Comparison of ENCODE assay signal across 15 cellular contexts in the genomic region with DNA sequence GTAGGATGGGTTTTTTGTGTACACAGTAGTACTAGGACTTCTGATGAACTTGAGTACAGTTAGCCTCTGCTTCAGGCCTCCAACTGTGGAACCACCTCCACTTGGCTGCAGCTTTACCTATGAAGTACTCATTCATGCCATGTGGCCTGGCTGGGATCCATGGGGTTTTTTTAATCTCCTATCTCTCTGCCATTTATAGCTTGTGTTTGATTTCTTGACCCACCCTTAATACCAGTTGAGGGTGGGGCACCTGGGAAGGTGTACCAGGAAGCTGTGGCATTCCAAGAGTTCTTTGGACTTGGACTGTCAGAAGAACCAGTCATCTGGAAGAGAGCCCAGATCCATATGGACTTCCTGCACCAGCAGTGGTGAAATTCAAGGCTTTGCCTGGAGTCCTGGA.
A peak's percentile ranks its signal among the peaks of the same experiment; 100 is the strongest.
DNase-seq lines count a peak whose midpoint lies in the region; ATAC-seq, FAIRE-seq and TF ChIP-seq lines count a peak whose summit lies in the region.
"Had no signal": no experiment of that assay in that cellular context is flagged by ENCODE, and none has a peak within 500 bp of the region (broad histone marks: within the 10 kb centered on the region; RNA-seq: fewer than 3 reads in every experiment).

No MANE protein-coding gene starts in this region.

- H3K9ac ChIP-seq in astrocyte (ENCODE audit: low read length), result no peak overlapping the region

- H3K9me3 ChIP-seq in astrocyte (ENCODE audit: insufficient read depth, low read depth, low read length) (no peaks in the 10 kb centered on the region), upper lobe of right lung (no peaks in the 10 kb centered on the region)
- H3K9me3 ChIP-seq: esophagus muscularis mucosa, HAP-1, suprapubic skin had no signal

- H3K36me3 ChIP-seq in astrocyte (ENCODE audit: insufficient read depth, low read length), result no peaks in the 10 kb centered on the region
- H3K36me3 ChIP-seq in upper lobe of right lung, result no peaks in the 10 kb centered on the region
- H3K36me3 ChIP-seq: esophagus muscularis mucosa, HAP-1, suprapubic skin had no signal

- H3K27ac ChIP-seq in astrocyte (ENCODE audit: low read depth, low read length), result no peak overlapping the region
- peak overlapping the region; percentile 14 for H3K27ac ChIP-seq in upper lobe of right lung
- H3K27ac ChIP-seq: esophagus muscularis mucosa, suprapubic skin had no signal

- no peak overlapping the region for H3K27ac Mint-ChIP-seq in astrocyte (ENCODE audit: unreplicated experiment)
- H3K27ac Mint-ChIP-seq: nephron progenitor cell had no signal

- H3K4me1 ChIP-seq in astrocyte (ENCODE audit: insufficient read depth, low read length) (peaks cover 6% of the 10 kb centered on the region), upper lobe of right lung (no peaks in the 10 kb centered on the region)
- H3K4me1 ChIP-seq: HAP-1, suprapubic skin had no signal

- H3K4me3 ChIP-seq in astrocyte (ENCODE audit: insufficient read depth, low read depth, low read length), result no peak overlapping the region
- H3K4me3 ChIP-seq in upper lobe of right lung, result no peak overlapping the region
- H3K4me3 ChIP-seq: esophagus muscularis mucosa, HAP-1, suprapubic skin had no signal

- peaks cover 11% of the 10 kb centered on the region for H3K4me1 Mint-ChIP-seq in astrocyte (ENCODE audit: low read depth, unreplicated experiment)
- H3K4me1 Mint-ChIP-seq: brain had no signal

- no peak overlapping the region for H2AFZ ChIP-seq in astrocyte (ENCODE audit: low read depth, low read length)

- no peak for TF ChIP-seq CTCF in astrocyte (IDR thresholded peaks at IDR 0.05; ENCODE audit: insufficient read depth, low read depth, low read length)
- TF ChIP-seq CTCF in upper lobe of right lung (IDR thresholded peaks at IDR 0.05), result no peak
- TF ChIP-seq CTCF in GM13977 (IDR thresholded peaks at IDR 0.05; ENCODE audit: extremely low read depth, insufficient read depth, missing control alignments), result no peak

- no peaks in the 10 kb centered on the region for H3K27me3 Mint-ChIP-seq in astrocyte (ENCODE audit: low read depth, unreplicated experiment)

- peak; percentile 89 for ATAC-seq in upper lobe of right lung

- H3K4me2 ChIP-seq in astrocyte (ENCODE audit: low read length), result peak overlapping the region; percentile 46

- H4K20me1 ChIP-seq in astrocyte (ENCODE audit: insufficient read depth, low read length), result no peaks in the 10 kb centered on the region

- no peaks in the 10 kb centered on the region for H3K79me2 ChIP-seq in astrocyte (ENCODE audit: insufficient read depth, low read length)

- peaks cover 17% of the 10 kb centered on the region for H3K36me3 Mint-ChIP-seq in astrocyte (ENCODE audit: low read depth, unreplicated experiment)
- H3K36me3 Mint-ChIP-seq: brain had no signal

- FAIRE-seq in astrocyte (lab: Jason Lieb, UNC), result peak; percentile 49

- H3K9me3 Mint-ChIP-seq in astrocyte (ENCODE audit: unreplicated experiment), result no peaks in the 10 kb centered on the region
- H3K9me3 Mint-ChIP-seq: nephron progenitor cell had no signal

- in situ Hi-C loops in GM13977 (cut with MboI; ENCODE audit: low pct_unique_long_range_greater_than_20kb, low sequenced_read_pairs, unreplicated experiment), result no loop called here

- H3K27me3 ChIP-seq in astrocyte (ENCODE audit: insufficient read depth, low read length), result no peaks in the 10 kb centered on the region
- H3K27me3 ChIP-seq in upper lobe of right lung, result no peaks in the 10 kb centered on the region
- H3K27me3 ChIP-seq: esophagus muscularis mucosa, suprapubic skin had no signal

- no peak overlapping the region for H3K4me3 Mint-ChIP-seq in astrocyte (ENCODE audit: unreplicated experiment)
- H3K4me3 Mint-ChIP-seq: brain, nephron progenitor cell had no signal

- DNase-seq in HS-5 (ENCODE audit: low read depth), result peak; percentile 56
- peak; percentile 76 for DNase-seq in astrocyte (ENCODE audit: low read depth)
- DNase-seq in kidney tubule cell (ENCODE audit: low spot score), result peak; percentile 92
- no peak for DNase-seq in upper lobe of right lung
- no peak for DNase-seq in medulla oblongata (ENCODE audit: extremely low spot score)
- no peak for DNase-seq in GM13977 (ENCODE audit: low spot score)
- DNase-seq in NCI-H2196 treated with DMSO at 0.1 percent for 48 hours (lab: John Stamatoyannopoulos, UW; ENCODE audit: unreplicated experiment), result no peak
- DNase-seq: activated CD4-positive, alpha-beta T cell treated with anti-CD3 and anti-CD28 coated beads for 1 hour; DMS79; NCI-H1436 treated with DMSO at 0.1 percent for 48 hours; nephron progenitor cell had no signal

- intact Hi-C loops in upper lobe of right lung (cut with DNase I), result no loop called here

Comparison
In these comparisons a context has a peak if more than half of its experiments do, and no peak if none do; other contexts are left out.
1. DNase-seq: peak in HS-5 (single experiment), astrocyte (single experiment) and kidney tubule cell (single experiment); none in upper lobe of right lung (single experiment), medulla oblongata (single experiment), GM13977 (single experiment) and NCI-H2196 treated with DMSO at 0.1 percent for 48 hours (single experiment).